In the genomic region with DNA sequence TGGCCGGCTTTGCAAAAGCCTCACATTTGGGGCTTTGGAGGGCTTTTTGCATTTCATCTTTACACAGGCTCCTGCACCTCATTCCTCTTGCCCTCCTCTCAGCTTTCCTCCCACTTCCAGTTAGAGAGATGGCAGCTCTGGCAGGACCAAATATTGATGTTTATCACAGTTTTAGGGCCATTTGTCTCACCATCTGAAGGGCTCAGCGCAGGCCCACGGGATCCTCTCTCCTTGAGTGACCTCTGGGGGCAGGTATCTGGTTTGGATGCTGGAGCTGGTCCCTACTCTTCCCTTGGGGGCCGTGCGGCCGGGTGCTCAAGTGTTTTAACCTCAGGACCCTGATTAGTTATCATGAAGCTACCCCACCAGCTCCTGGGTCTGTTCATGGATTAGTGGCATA, we compare ENCODE assay signal across 20 cellular contexts. TPM values are rescaled to one million over a fixed set of nuclear protein-coding genes. Genes with fewer than 3 reads are reported as not detected.
DNase-seq lines count a peak whose midpoint lies in the region; ATAC-seq, FAIRE-seq and TF ChIP-seq lines count a peak whose summit lies in the region.
"Had no signal": no experiment of that assay in that cellular context is flagged by ENCODE, and none has a peak within 500 bp of the region (broad histone marks: within the 10 kb centered on the region; RNA-seq: fewer than 3 reads in every experiment).

No MANE protein-coding gene starts in this region.

- H3K4me1 ChIP-seq in A549 (peaks cover 56% of the 10 kb centered on the region), kidney (ENCODE audit: control insufficient read depth in 1 of 2, insufficient read depth in 1 of 2, low read depth in 1 of 2, low read length in 2 of 2) (peaks cover 24 to 46% of the 10 kb centered on the region in 2 donors), skeletal muscle tissue (ENCODE audit: control insufficient read depth in 3 of 3, insufficient read depth in 3 of 3, low read length in 3 of 3) (peaks cover 94 to 99% (median 98%) of the 10 kb centered on the region in 3 donors)
- H3K4me1 ChIP-seq: HAP-1 had no signal

- intact Hi-C loops in kidney (cut with DNase I), result no loop called here

- no peaks in the 10 kb centered on the region for H3K9me3 ChIP-seq in A549
- no peaks in the 10 kb centered on the region for H3K9me3 ChIP-seq in kidney (ENCODE audit: control insufficient read depth in 1 of 2, low read length in 2 of 2)
- no peaks in the 10 kb centered on the region for H3K9me3 ChIP-seq in skeletal muscle tissue (ENCODE audit: control insufficient read depth in 3 of 3, low read length in 3 of 3)
- H3K9me3 ChIP-seq: HAP-1 had no signal

- TF ChIP-seq CTCF in A549 (IDR thresholded peaks at IDR 0.05) (no peak), kidney (IDR thresholded peaks at IDR 0.05; ENCODE audit: borderline replicate concordance, extremely low read depth, insufficient read depth) (no peak)

- POLR2A ChIA-PET in A549 (lab: Yijun Ruan, JAX), result no interaction called here

- H3K36me3 ChIP-seq in kidney (ENCODE audit: control insufficient read depth in 1 of 2, insufficient read depth in 2 of 2, low read length in 2 of 2) (no peaks in the 10 kb centered on the region), skeletal muscle tissue (ENCODE audit: control insufficient read depth in 3 of 3, insufficient read depth in 3 of 3, low read length in 3 of 3) (peaks cover 0 to 19% (median 0%) of the 10 kb centered on the region in 3 donors)
- H3K36me3 ChIP-seq: HAP-1 had no signal

- no peak for TF ChIP-seq POLR2A in A549 (IDR thresholded peaks at IDR 0.05; ENCODE audit: low read length)

- H3K27me3 ChIP-seq in skeletal muscle tissue (ENCODE audit: control insufficient read depth in 3 of 3, insufficient read depth in 3 of 3, low read length in 3 of 3), result no peaks in the 10 kb centered on the region

- no peak overlapping the region for H3K4me2 ChIP-seq in A549

- ATAC-seq in A549 (no peak), HG03097 (IDR thresholded peaks at IDR 0.05; ENCODE audit: low FRiP score, unreplicated experiment) (no peak)
- no peak for ATAC-seq in stimulated activated memory B cell treated with anti-CD40 and anti-IgM and Interleukin-4, amounts not matched to agents 10 μg/mL and 1 μg/mL and 100 μg/mL, for 72 hours
- ATAC-seq: stimulated activated effector memory CD8-positive, alpha-beta T cell treated with anti-CD3 and anti-CD28 coated beads, Interleukin-12 subunit alpha, Interleukin-12 subunit beta, amount 100 ng/mL, for 72 hours had no signal

- H3K4me1 Mint-ChIP-seq in stimulated activated memory B cell treated with anti-CD40 and anti-IgM and Interleukin-4, amounts not matched to agents 10 μg/mL and 1 μg/mL and 100 μg/mL, for 72 hours, result no peaks in the 10 kb centered on the region
- H3K4me1 Mint-ChIP-seq: stimulated activated effector memory CD8-positive, alpha-beta T cell treated with anti-CD3 and anti-CD28 coated beads, Interleukin-12 subunit alpha, Interleukin-12 subunit beta, amount 100 ng/mL, for 72 hours had no signal

- no peak overlapping the region for H3K9ac ChIP-seq in kidney (ENCODE audit: low read length in 2 of 2)
- H3K9ac ChIP-seq in skeletal muscle tissue (ENCODE audit: low read depth in 1 of 3, low read length in 3 of 3), result peak overlapping the region; percentile 75 to 83 (median 81)

- CTCF ChIA-PET in A549 (lab: Yijun Ruan, JAX), result interaction anchor here (0.9 to 63.0 kb wide), 10 partner anchors 10 to 48 kb away, joined by 6 to 1675 read pairs (median 20); partner anchors contain the start of gene ATOH8

- H3K4me3 Mint-ChIP-seq in stimulated activated memory B cell treated with anti-CD40 and anti-IgM and Interleukin-4, amounts not matched to agents 10 μg/mL and 1 μg/mL and 100 μg/mL, for 72 hours, result no peak overlapping the region
- H3K4me3 Mint-ChIP-seq: activated naive CD8-positive, alpha-beta T cell treated with anti-CD3 and anti-CD28 coated beads, Interleukin-2, amount 10 ng/mL, durations not matched to agents 7 days and 5 days; activated T-cell treated with anti-CD3 and anti-CD28 coated beads, Interleukin-2, amount 50 U/mL, for 24 hours; dendritic cell treated with granulocyte-macrophage colony-stimulating factor and Interleukin-4, amounts not matched to agents 40 ng/mL and 50 ng/mL, for 4 days; stimulated activated effector memory CD8-positive, alpha-beta T cell treated with anti-CD3 and anti-CD28 coated beads, Interleukin-12 subunit alpha, Interleukin-12 subunit beta, amount 100 ng/mL, for 72 hours had no signal

- no peaks in the 10 kb centered on the region for H3K9me3 Mint-ChIP-seq in stimulated activated memory B cell treated with anti-CD40 and anti-IgM and Interleukin-4, amounts not matched to agents 10 μg/mL and 1 μg/mL and 100 μg/mL, for 72 hours
- H3K9me3 Mint-ChIP-seq: activated naive CD8-positive, alpha-beta T cell treated with anti-CD3 and anti-CD28 coated beads, Interleukin-2, amount 10 ng/mL, durations not matched to agents 7 days and 5 days; activated T-cell treated with anti-CD3 and anti-CD28 coated beads, Interleukin-2, amount 50 U/mL, for 24 hours; dendritic cell treated with granulocyte-macrophage colony-stimulating factor and Interleukin-4, amounts not matched to agents 40 ng/mL and 50 ng/mL, for 4 days; stimulated activated effector memory CD8-positive, alpha-beta T cell treated with anti-CD3 and anti-CD28 coated beads, Interleukin-12 subunit alpha, Interleukin-12 subunit beta, amount 100 ng/mL, for 72 hours had no signal

- H3K27ac ChIP-seq in A549 (peak overlapping the region; percentile 82 to 88), angular gyrus (ENCODE audit: low read depth, low read length) (peak overlapping the region; percentile 90), kidney (ENCODE audit: low read depth in 2 of 2, low read length in 2 of 2) (no peak overlapping the region), skeletal muscle tissue (ENCODE audit: low read depth, low read length) (peak overlapping the region; percentile 96)

- no peak overlapping the region for H3K4me3 ChIP-seq in A549
- H3K4me3 ChIP-seq in kidney (ENCODE audit: low read length in 2 of 2), result no peak overlapping the region
- H3K4me3 ChIP-seq in skeletal muscle tissue (ENCODE audit: low read length in 3 of 3), result peak overlapping the region; percentile 57 to 76 (median 64)
- H3K4me3 ChIP-seq: HAP-1 had no signal

- peaks cover 77% of the 10 kb centered on the region for H3K27me3 Mint-ChIP-seq in stimulated activated memory B cell treated with anti-CD40 and anti-IgM and Interleukin-4, amounts not matched to agents 10 μg/mL and 1 μg/mL and 100 μg/mL, for 72 hours

- no peak overlapping the region for H3K27ac Mint-ChIP-seq in stimulated activated memory B cell treated with anti-CD40 and anti-IgM and Interleukin-4, amounts not matched to agents 10 μg/mL and 1 μg/mL and 100 μg/mL, for 72 hours
- H3K27ac Mint-ChIP-seq: activated naive CD8-positive, alpha-beta T cell treated with anti-CD3 and anti-CD28 coated beads, Interleukin-2, amount 10 ng/mL, durations not matched to agents 7 days and 5 days; activated T-cell treated with anti-CD3 and anti-CD28 coated beads, Interleukin-2, amount 50 U/mL, for 24 hours; dendritic cell treated with granulocyte-macrophage colony-stimulating factor and Interleukin-4, amounts not matched to agents 40 ng/mL and 50 ng/mL, for 4 days; stimulated activated effector memory CD8-positive, alpha-beta T cell treated with anti-CD3 and anti-CD28 coated beads, Interleukin-12 subunit alpha, Interleukin-12 subunit beta, amount 100 ng/mL, for 72 hours had no signal

- 75% methylated on average over 3 of the region's 6 CpGs for WGBS in A549 (ENCODE audit: missing lambda C conversion rate)

- TF ChIP-seq RAD21 in A549 (conservative IDR thresholded peaks at IDR 0.05 in 1 of 2, IDR thresholded peaks at IDR 0.05 in 1 of 2), result no peak

- FAIRE-seq in A549 (lab: Jason Lieb, UNC) (no peak), kidney (lab: Jason Lieb, UNC) (no peak)
- FAIRE-seq: RCC 7860 had no signal

- H3K36me3 Mint-ChIP-seq in stimulated activated memory B cell treated with anti-CD40 and anti-IgM and Interleukin-4, amounts not matched to agents 10 μg/mL and 1 μg/mL and 100 μg/mL, for 72 hours, result no peaks in the 10 kb centered on the region
- H3K36me3 Mint-ChIP-seq: activated naive CD8-positive, alpha-beta T cell treated with anti-CD3 and anti-CD28 coated beads, Interleukin-2, amount 10 ng/mL, durations not matched to agents 7 days and 5 days; stimulated activated effector memory CD8-positive, alpha-beta T cell treated with anti-CD3 and anti-CD28 coated beads, Interleukin-12 subunit alpha, Interleukin-12 subunit beta, amount 100 ng/mL, for 72 hours had no signal

- DNase-seq in A549 (ENCODE audit: low read depth in 1 of 2, low spot score in 1 of 2) (no peak), kidney (peak; percentile 33), NCI-H146 treated with DMSO at 0.1 percent for 48 hours (lab: John Stamatoyannopoulos, UW; ENCODE audit: unreplicated experiment) (no peak), NCI-H1105 (lab: John Stamatoyannopoulos, UW) (no peak)
- DNase-seq: activated CD4-positive, alpha-beta T cell treated with anti-CD3 and anti-CD28 coated beads, Interleukin-2, amount 50 U/mL, for 1 hour; activated naive CD8-positive, alpha-beta T cell treated with anti-CD3 and anti-CD28 coated beads, Interleukin-2, amount 10 ng/mL, durations not matched to agents 7 days and 5 days; activated T-cell treated with anti-CD3 and anti-CD28 coated beads, Interleukin-2, amount 50 U/mL, for 24 hours; DMS53; NCI-H187 treated with DMSO at 0.1 percent for 48 hours; NCI-H526 treated with DMSO at 0.1 percent for 48 hours; stimulated activated CD4-positive, alpha-beta T cell treated with anti-CD3 and anti-CD28 coated beads, Interleukin-4, amount 100 ng/mL, for 24 hours; T-helper 9 cell had no signal

- no peak for TF ChIP-seq EP300 in A549 (IDR thresholded peaks at IDR 0.05)

TF ChIP-seq in A549, 52 proteins besides CTCF, POLR2A, EP300 and RAD21:
- TF ChIP-seq RFX5 (IDR thresholded peaks at IDR 0.05), result no peak
- TF ChIP-seq EHF (CRISPR knock-in tag; IDR thresholded peaks at IDR 0.05), result no peak

RNA-seq across cellular contexts. Expression of gene ATOH8, which starts 19.9 kb away (rescaled TPM):
- polyA plus RNA-seq in A549 (2011; rRNA removed) (1.8 and 2.6 TPM in 2 replicates), A549 (2017; fragmentation: RNase III; extraction: RNeasy Plus Mini Kit Qiagen cat#74134 plus additional on column Dnase treatment) (11.1 to 20.7 TPM (median 20.0 TPM) in 3 replicates), kidney (ENCODE audit: insufficient read depth, low read depth, low replicate concordance) (18.6 TPM)
- 13.2 and 22.4 TPM in 2 replicates for polyA plus RNA-seq in A549 (2012; cell fraction: cytosol; rRNA removed)
- polyA plus RNA-seq in A549 (2012; cell fraction: nucleus; rRNA removed), result 19.3 and 20.6 TPM in 2 replicates
- polyA minus RNA-seq in A549 (2011; rRNA and poly(A)+ RNA removed), result 2.4 and 3.4 TPM in 2 replicates
- total RNA-seq in kidney (11.2 TPM), skeletal muscle tissue (8.4 TPM)
- total RNA-seq: activated naive CD8-positive, alpha-beta T cell treated with anti-CD3 and anti-CD28 coated beads, Interleukin-2, amount 10 ng/mL, durations not matched to agents 7 days and 5 days had no signal

Comparison
In these comparisons a context has a peak if more than half of its experiments do, and no peak if none do; other contexts are left out.
1. H3K27ac ChIP-seq: peak in A549 (2 of 2), angular gyrus (single experiment) and skeletal muscle tissue (single experiment); none in kidney (0 of 2).
2. H3K4me3 ChIP-seq: peak in skeletal muscle tissue (3 of 3); none in A549 (single experiment) and kidney (0 of 2).
3. H3K9ac ChIP-seq: peak in skeletal muscle tissue (3 of 3); none in kidney (0 of 2).